19 cellular contexts compared by ENCODE assay signal in genomic region chr7:68043546-68043945, GRCh38.
"Had no signal": no experiment of that assay in that cellular context is flagged by ENCODE, and none has a peak within 500 bp of the region (broad histone marks: within the 10 kb centered on the region; RNA-seq: fewer than 3 reads in every experiment).

No MANE protein-coding gene starts in this region.

- DNase-seq: Kasumi-1, NCI-H1092, NCI-H1105 treated with DMSO at 0.1 percent for 48 hours, NCI-H1417 treated with DMSO at 0.1 percent for 48 hours, NCI-H146, NCI-H1694 treated with DMSO at 0.1 percent for 48 hours, NCI-H1930, NCI-H2081, NCI-H2107, NCI-H2227 treated with DMSO at 0.1 percent for 48 hours, NCI-H446, NCI-H510A, NCI-H524 treated with DMSO at 0.1 percent for 48 hours, NCI-H69, NCI-H774, SHP77, SK-N-SH, SW 1271, T-cell had no signal
